In the genomic region with DNA sequence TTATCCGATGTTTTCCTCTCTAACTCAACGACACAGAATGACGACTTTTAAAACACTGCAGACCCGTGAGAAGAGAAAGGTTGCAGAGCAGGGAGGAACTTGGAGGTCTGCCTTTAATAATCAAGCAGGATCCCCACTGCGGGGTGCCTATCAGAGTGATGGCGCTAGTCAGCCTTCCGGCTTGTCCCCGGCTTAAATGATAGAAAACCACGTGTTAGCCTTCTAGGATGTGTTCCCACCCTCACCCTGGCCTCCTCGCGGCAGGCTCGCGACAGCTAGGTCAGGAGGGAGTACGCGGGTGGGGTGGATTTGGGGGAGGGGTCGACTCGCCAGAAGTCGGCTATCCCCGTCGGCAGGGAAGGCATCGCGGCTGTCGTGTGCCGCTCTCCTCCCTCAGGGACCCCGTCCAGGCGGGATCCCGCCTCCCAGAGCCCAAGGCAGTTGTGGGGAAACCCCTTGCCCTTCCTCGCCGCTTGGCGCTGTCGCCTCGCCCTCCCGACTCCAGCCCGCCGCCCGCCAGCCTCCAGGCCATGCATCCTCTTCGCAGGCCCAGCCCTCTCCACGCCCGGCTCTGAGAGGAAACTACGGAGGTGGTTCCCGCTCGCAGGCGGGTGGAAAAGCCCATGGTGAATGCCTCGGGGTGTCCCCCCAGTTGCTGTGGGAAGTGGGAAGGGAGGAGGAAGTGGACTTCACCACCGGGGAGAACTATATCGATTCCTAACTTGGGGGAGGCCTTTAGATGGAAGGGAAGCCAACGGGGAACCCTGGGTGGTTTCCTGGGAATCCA, we compare ENCODE assay signal across 2 cellular contexts.
TF ChIP-seq lines count a peak whose summit lies in the region.

No MANE protein-coding gene starts in this region.

TF ChIP-seq in HCT116, 20 proteins besides CTCF, POLR2A, EP300 and RAD21:
- TF ChIP-seq ZNF274 (IDR thresholded peaks at IDR 0.05; ENCODE audit: low read depth, low read length) (no peak), MAX (IDR thresholded peaks at IDR 0.05) (peak; percentile 97), ZBTB33 (IDR thresholded peaks at IDR 0.05; ENCODE audit: extremely low read depth, insufficient replicate concordance, low read length) (peak; percentile 48), YY1 (IDR thresholded peaks at IDR 0.05; ENCODE audit: extremely low read depth, insufficient replicate concordance, low read depth, low read length) (no peak), EZH2 (IDR thresholded peaks at IDR 0.05) (no peak), CBX3 (IDR thresholded peaks at IDR 0.05; ENCODE audit: low read depth) (no peak), POLR2AphosphoS5 (IDR thresholded peaks at IDR 0.05; ENCODE audit: low read depth, low read length) (peak; percentile 25), EGR1 (IDR thresholded peaks at IDR 0.05; ENCODE audit: low read depth) (peak; percentile 8; the same call in 1 of the 2 replicates), SP1 (IDR thresholded peaks at IDR 0.05; ENCODE audit: low read depth) (peak; percentile 57), SIN3A (IDR thresholded peaks at IDR 0.05; ENCODE audit: low read depth) (peak; percentile 76), SRF (IDR thresholded peaks at IDR 0.05; ENCODE audit: low read depth) (no peak; the same call in 1 of the 2 replicates), ZFX (IDR thresholded peaks at IDR 0.05) (peak; percentile 70)
TF ChIP-seq in HCT116: peak in this region for 7.

TF ChIP-seq in SK-N-SH, 30 proteins besides CTCF, POLR2A, EP300 and RAD21:
- TF ChIP-seq MXI1 (IDR thresholded peaks at IDR 0.05; ENCODE audit: low read depth, low read length) = peak; percentile 98
- 0 out of 2 replicates have a peak, but pooled peaks have one; percentile 12 for TF ChIP-seq NFIC (IDR thresholded peaks at IDR 0.05; ENCODE audit: borderline replicate concordance)
- TF ChIP-seq GABPA (IDR thresholded peaks at IDR 0.05; ENCODE audit: low read depth) = no peak
- TF ChIP-seq FOXM1 (IDR thresholded peaks at IDR 0.05; ENCODE audit: low read depth) = 0 out of 2 replicates have a peak, but pooled peaks have one; percentile 14
- TF ChIP-seq SIN3A (IDR thresholded peaks at IDR 0.05; ENCODE audit: borderline replicate concordance, low read depth, low read length) = peak; percentile 91; the same call in 1 of the 2 replicates
- no peak for TF ChIP-seq FOXJ3 (CRISPR knock-in tag; IDR thresholded peaks at IDR 0.05)
- TF ChIP-seq GATA2 (CRISPR knock-in tag; IDR thresholded peaks at IDR 0.05) = no peak
- peak; percentile 44; the same call in 1 of the 2 replicates for TF ChIP-seq TCF12 (IDR thresholded peaks at IDR 0.05)
- 0 out of 2 replicates have a peak, but pooled peaks have one; percentile 46 for TF ChIP-seq TEAD4 (IDR thresholded peaks at IDR 0.05; ENCODE audit: borderline replicate concordance, insufficient read depth)
- TF ChIP-seq PBX3 (IDR thresholded peaks at IDR 0.05) = peak; percentile 2; the same call in 1 of the 2 replicates
- 0 out of 2 replicates have a peak, but pooled peaks have one; percentile 4 for TF ChIP-seq POLR2AphosphoS5 (IDR thresholded peaks at IDR 0.05; ENCODE audit: low read depth, low read length)
- peak; percentile 97 for TF ChIP-seq MAX (IDR thresholded peaks at IDR 0.05; ENCODE audit: low read depth)
- TF ChIP-seq USF1 (IDR thresholded peaks at IDR 0.05; ENCODE audit: borderline replicate concordance, low read depth) = peak; percentile 42; the same call in 1 of the 2 replicates
- TF ChIP-seq RCOR1 (IDR thresholded peaks at IDR 0.05; ENCODE audit: low read length) = no peak
- peak; percentile 35 for TF ChIP-seq TAF1 (IDR thresholded peaks at IDR 0.05; ENCODE audit: borderline replicate concordance, low read depth, low read length)
- peak; percentile 42; the same call in 1 of the 2 replicates for TF ChIP-seq ELF1 (IDR thresholded peaks at IDR 0.05)
- TF ChIP-seq RXRA (IDR thresholded peaks at IDR 0.05; ENCODE audit: borderline replicate concordance, low read depth) = 0 out of 2 replicates have a peak, but pooled peaks have one; percentile 32
- TF ChIP-seq IRF3 (IDR thresholded peaks at IDR 0.05; ENCODE audit: low read depth, low read length) = no peak
- peak; percentile 97 for TF ChIP-seq CHD2 (IDR thresholded peaks at IDR 0.05; ENCODE audit: low read length, partially characterized antibody)
- no peak for TF ChIP-seq YY1 (IDR thresholded peaks at IDR 0.05; ENCODE audit: low read depth)
- peak; percentile 88 for TF ChIP-seq ZBTB33 (IDR thresholded peaks at IDR 0.05; ENCODE audit: borderline replicate concordance, low read depth)
